In genomic region chr16:51982715-51983680, GRCh38 we compare ENCODE assay signal across 8 cellular contexts.
DNase-seq lines count a peak whose midpoint lies in the region; ATAC-seq, FAIRE-seq and TF ChIP-seq lines count a peak whose summit lies in the region.

No MANE protein-coding gene starts in this region.

- BruUV-seq in K562 (replicated peaks; lab: Mats Ljungman, UMichigan) = no TSS peak

- H3K4me2 ChIP-seq in K562 (ENCODE audit: insufficient read depth, low read length) = no peak overlapping the region

- peak; percentile 39 for TF ChIP-seq CTCF in HL-60 (IDR thresholded peaks at IDR 0.05; ENCODE audit: insufficient read depth, low read length)
- TF ChIP-seq CTCF in K562 (IDR thresholded peaks at IDR 0.05 in 2 of 3, conservative IDR thresholded peaks at IDR 0.05 in 1 of 3; ENCODE audit: insufficient read depth in 2 of 3, low read depth in 1 of 3, low read length in 3 of 3) = peak; percentile 23 to 70 (median 56); a peak in 5 of 6 replicates
- TF ChIP-seq CTCF in thyroid gland (IDR thresholded peaks at IDR 0.05) = peak; percentile 37 to 96 (median 83)

- CTCF ChIA-PET in K562 (lab: Yijun Ruan, JAX; ENCODE audit: low intra/inter-chr PET ratio) = no interaction called here

- H2AFZ ChIP-seq in K562 (ENCODE audit: low read depth, low read length) = no peak overlapping the region

- POLR2A ChIA-PET in K562 (lab: Yijun Ruan, JAX) = no interaction called here

- H3K9me1 ChIP-seq in K562 (ENCODE audit: control insufficient read depth, insufficient read depth, low read length) = no peaks in the 10 kb centered on the region

- TF ChIP-seq EP300 in K562 (IDR thresholded peaks at IDR 0.05; ENCODE audit: low read length) = no peak

- H3K4me1 ChIP-seq in K562 (replicated peaks in 1 of 2; ENCODE audit: control insufficient read depth in 2 of 2, insufficient read depth in 2 of 2, low read length in 2 of 2) = no peaks in the 10 kb centered on the region
- H3K4me1 ChIP-seq in thyroid gland = peaks cover 19 to 28% of the 10 kb centered on the region in 2 donors

- DNase-seq in stimulated activated CD4-positive, alpha-beta T cell treated with anti-CD3 and anti-CD28 coated beads, Interleukin-1b, Interleukin-23, amount 100 ng/mL, for 48 hours = peak; percentile 2
- no peak for DNase-seq in stimulated activated CD4-positive, alpha-beta T cell treated with anti-CD3 and anti-CD28 coated beads, Interleukin-12 subunit alpha, Interleukin-12 subunit beta, amount 100 ng/mL, for 4 hours
- DNase-seq in HL-60 (ENCODE audit: low read depth in 1 of 2, low spot score in 1 of 2) (peak; percentile 8 to 49), NCI-H69 (lab: John Stamatoyannopoulos, UW) (peak; percentile 64), K562 (ENCODE audit: extremely low read depth in 1 of 4, low spot score in 3 of 4) (peak; percentile 20 to 58 (median 23)), inferior parietal cortex (ENCODE audit: extremely low spot score) (peak; percentile 95), thyroid gland (peak; percentile 46 to 47)

- WGBS in K562 (ENCODE audit: insufficient coverage, low coverage, missing lambda C conversion rate) = 2% methylated on average over 11 of the region's 11 CpGs
- 39 to 47% methylated on average over 11 of the region's 11 CpGs for WGBS in thyroid gland, 2 donors

- TF ChIP-seq POLR2A in K562 (conservative IDR thresholded peaks at IDR 0.05) (no peak), thyroid gland (IDR thresholded peaks at IDR 0.05) (no peak)

- TF ChIP-seq RAD21 in K562 (CRISPR knock-in tag; conservative IDR thresholded peaks at IDR 0.05 in 1 of 2, IDR thresholded peaks at IDR 0.05 in 1 of 2) = peak; percentile 47 to 75

- ATAC-seq in K562 = no peak
- no peak for ATAC-seq in activated CD4-positive, CD25-positive, alpha-beta regulatory T cell treated with anti-CD3 and anti-CD28 coated beads, Interleukin-2, amount 50 U/mL, for 24 hours

- intact Hi-C loops in K562 (cut with micrococcal nuclease) = no loop called here
- intact Hi-C loops in thyroid gland (cut with DNase I) = loop anchor here (10.0 kb wide), 1 partner anchor 998 kb away; no protein-coding TSS in a partner anchor

- H3K4me3 ChIP-seq in HL-60 (replicated peaks; ENCODE audit: insufficient read depth, low read length) = no peak overlapping the region
- no peak overlapping the region for H3K4me3 ChIP-seq in K562
- no peak overlapping the region for H3K4me3 ChIP-seq in thyroid gland (replicated peaks in 1 of 3)

- H3K9ac ChIP-seq in K562 (ENCODE audit: insufficient read depth in 1 of 2, low read depth in 2 of 2, low read length in 2 of 2) = no peak overlapping the region

- FAIRE-seq in K562 (lab: Jason Lieb, UNC) = peak; percentile 61

- no peaks in the 10 kb centered on the region for H3K79me2 ChIP-seq in K562 (ENCODE audit: control insufficient read depth, insufficient read depth, low read length)

- H3K9me3 ChIP-seq in K562 (replicated peaks; ENCODE audit: control insufficient read depth, insufficient read depth, low read depth, low read length) (no peaks in the 10 kb centered on the region), thyroid gland (no peaks in the 10 kb centered on the region)

- H3K36me3 ChIP-seq in K562 (ENCODE audit: control insufficient read depth, insufficient read depth, low read length) = no peaks in the 10 kb centered on the region
- no peaks in the 10 kb centered on the region for H3K36me3 ChIP-seq in thyroid gland

- H4K20me1 ChIP-seq in K562 (replicated peaks; ENCODE audit: control insufficient read depth, insufficient read depth, low read length) = no peaks in the 10 kb centered on the region

- in situ Hi-C loops in K562 (cut with MboI) = no loop called here

- H3K27ac ChIP-seq in HL-60 (replicated peaks) (no peak overlapping the region), K562 (ENCODE audit: extremely low read depth, low read depth, low read length) (no peak overlapping the region), thyroid gland (peak overlapping the region; percentile 34 to 64 (median 45))

- H3K27me3 ChIP-seq in HL-60 (ENCODE audit: insufficient read depth, poor library complexity, severe bottlenecking) = no peaks in the 10 kb centered on the region
- no peaks in the 10 kb centered on the region for H3K27me3 ChIP-seq in K562 (ENCODE audit: control insufficient read depth in 2 of 2, insufficient read depth in 2 of 2, low read length in 2 of 2)
- H3K27me3 ChIP-seq in thyroid gland = no peaks in the 10 kb centered on the region

TF ChIP-seq in K562, 482 proteins besides CTCF, POLR2A, EP300 and RAD21:
- TF ChIP-seq RBM14 (IDR thresholded peaks at IDR 0.05; ENCODE audit: borderline replicate concordance, insufficient read depth, low read depth, low read length) (no peak), DEAF1 (CRISPR knock-in tag; IDR thresholded peaks at IDR 0.05) (peak; percentile 43)
- TF ChIP-seq, protein P1, sequence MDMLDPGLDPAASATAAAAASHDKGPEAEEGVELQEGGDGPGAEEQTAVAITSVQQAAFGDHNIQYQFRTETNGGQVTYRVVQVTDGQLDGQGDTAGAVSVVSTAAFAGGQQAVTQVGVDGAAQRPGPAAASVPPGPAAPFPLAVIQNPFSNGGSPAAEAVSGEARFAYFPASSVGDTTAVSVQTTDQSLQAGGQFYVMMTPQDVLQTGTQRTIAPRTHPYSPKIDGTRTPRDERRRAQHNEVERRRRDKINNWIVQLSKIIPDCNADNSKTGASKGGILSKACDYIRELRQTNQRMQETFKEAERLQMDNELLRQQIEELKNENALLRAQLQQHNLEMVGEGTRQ (CRISPR knock-in tag; IDR thresholded peaks at IDR 0.05) = peak; percentile 16; the same call in 1 of the 2 replicates

Comparison
In these comparisons a context has a peak if more than half of its experiments do, and no peak if none do; other contexts are left out.
1. H3K27ac ChIP-seq: peak in thyroid gland (3 of 3); none in HL-60 (single experiment) and K562 (single experiment).
2. Peak in every context shown above with its lines, with median percentiles within 50 percentile points of each other: CTCF ChIP-seq.